1 cellular context compared by ENCODE assay signal in genomic region chr16:88593064-88593463, GRCh38.
TF ChIP-seq lines count a peak whose summit lies in the region.

No MANE protein-coding gene starts in this region.

TF ChIP-seq in WTC11, 78 proteins besides CTCF, POLR2A, EP300 and RAD21 (continued from another document):
- TF ChIP-seq STAT6 (CRISPR knock-in tag; conservative IDR thresholded peaks at IDR 0.05; ENCODE audit: low read depth) (no peak), GABPB1 (CRISPR knock-in tag; IDR thresholded peaks at IDR 0.05) (no peak), OVOL2 (CRISPR knock-in tag; IDR thresholded peaks at IDR 0.05; ENCODE audit: borderline replicate concordance) (no peak), NFATC4 (CRISPR knock-in tag; IDR thresholded peaks at IDR 0.05) (no peak), JAZF1 (CRISPR knock-in tag; IDR thresholded peaks at IDR 0.05) (no peak), EMX1 (CRISPR knock-in tag; IDR thresholded peaks at IDR 0.05) (no peak), USF2 (CRISPR knock-in tag; IDR thresholded peaks at IDR 0.05) (no peak), MYBL2 (CRISPR knock-in tag; IDR thresholded peaks at IDR 0.05) (no peak), MAX (CRISPR knock-in tag; IDR thresholded peaks at IDR 0.05) (no peak), HMGXB4 (CRISPR knock-in tag; IDR thresholded peaks at IDR 0.05) (no peak), ZBTB43 (CRISPR knock-in tag; IDR thresholded peaks at IDR 0.05) (no peak), ESRRA (CRISPR knock-in tag; IDR thresholded peaks at IDR 0.05; ENCODE audit: borderline replicate concordance) (no peak), NFYB (CRISPR knock-in tag; conservative IDR thresholded peaks at IDR 0.05; ENCODE audit: low read depth) (no peak)
